In genomic region chr20:64098471-64099013, GRCh38 we compare ENCODE assay signal across 21 cellular contexts.
"Had no signal": no experiment of that assay in that cellular context is flagged by ENCODE, and none has a peak within 500 bp of the region (broad histone marks: within the 10 kb centered on the region; RNA-seq: fewer than 3 reads in every experiment).

No MANE protein-coding gene starts in this region.

- H3K9ac ChIP-seq: SK-N-SH had no signal

- H3K36me3 ChIP-seq: Peyer's patch, SJSA1 had no signal

- ATAC-seq: PC-3 had no signal

- H3K9me3 ChIP-seq: Peyer's patch, SJSA1, SK-N-SH had no signal

- DNase-seq: KG1, MM.1S, MV-4-11, NCI-H1436, NCI-H187, NCI-H1930, NCI-H2029 treated with DMSO at 0.1 percent for 48 hours, NCI-H2081 treated with DMSO at 0.1 percent for 48 hours, NCI-H2107, NCI-H2171, NCI-H226, NCI-H510A treated with DMSO at 0.1 percent for 48 hours, NCI-H524 treated with DMSO at 0.1 percent for 48 hours, NCI-H526 treated with DMSO at 0.1 percent for 48 hours, NCI-H774, OCI-M1, PC-3, Peyer's patch, SK-N-SH, SW 1271 had no signal

- H3K4me3 ChIP-seq: Peyer's patch, SJSA1 had no signal
